ENCODE assay signal across 8 cellular contexts in genomic region chr17:60678118-60678444, GRCh38. TPM values are rescaled to one million over a fixed set of nuclear protein-coding genes. Genes with fewer than 3 reads are reported as not detected.
DNase-seq lines count a peak whose midpoint lies in the region; ATAC-seq and TF ChIP-seq lines count a peak whose summit lies in the region.

No MANE protein-coding gene starts in this region.

- H3K27me3 ChIP-seq in kidney epithelial cell (ENCODE audit: control insufficient read depth, insufficient read depth, low read length) (no peaks in the 10 kb centered on the region), thoracic aorta (replicated peaks; ENCODE audit: insufficient read depth) (no peaks in the 10 kb centered on the region)

- peak overlapping the region; percentile 95 for H3K4me3 Mint-ChIP-seq in activated CD8-positive, alpha-beta memory T cell treated with anti-CD3 and anti-CD28 coated beads, Interleukin-2, amount 10 ng/mL, durations not matched to agents 7 days and 5 days

- H3K9me3 ChIP-seq in thoracic aorta, result no peaks in the 10 kb centered on the region

- no peaks in the 10 kb centered on the region for H3K9me3 Mint-ChIP-seq in activated CD8-positive, alpha-beta memory T cell treated with anti-CD3 and anti-CD28 coated beads, Interleukin-2, amount 10 ng/mL, durations not matched to agents 7 days and 5 days (ENCODE audit: low read depth)
- H3K9me3 Mint-ChIP-seq in activated naive CD4-positive, alpha-beta T cell treated with anti-CD3 and anti-CD28 coated beads, Interleukin-2, amount 50 U/mL, for 72 hours, result peaks cover 4 to 5% of the 10 kb centered on the region in 2 donors

- H3K4me3 ChIP-seq in kidney epithelial cell (ENCODE audit: low read depth, low read length) (peak overlapping the region; percentile 72), thoracic aorta (peak overlapping the region; percentile 93)

- CTCF ChIA-PET in activated CD8-positive, alpha-beta memory T cell treated with anti-CD3 and anti-CD28 coated beads, Interleukin-2, amount 10 ng/mL, durations not matched to agents 7 days and 5 days (lab: Charles Lee), result interaction anchor here (0.9 to 1.2 kb wide), 2 partner anchors 38 to 43 kb away, joined by 3 read pairs; no protein-coding TSS in a partner anchor

- peaks cover 18% of the 10 kb centered on the region for H3K4me1 Mint-ChIP-seq in activated CD8-positive, alpha-beta memory T cell treated with anti-CD3 and anti-CD28 coated beads, Interleukin-2, amount 10 ng/mL, durations not matched to agents 7 days and 5 days

- no peak for ATAC-seq in activated CD8-positive, alpha-beta memory T cell treated with anti-CD3 and anti-CD28 coated beads, Interleukin-2, amount 10 ng/mL, durations not matched to agents 7 days and 5 days
- ATAC-seq in activated naive CD4-positive, alpha-beta T cell treated with anti-CD3 and anti-CD28 coated beads, Interleukin-2, amount 50 U/mL, for 72 hours, result no peak
- ATAC-seq in thoracic aorta (ENCODE audit: insufficient number of reproducible peaks, low FRiP score, low read depth) (peak; percentile 11), HG03442 (IDR thresholded peaks at IDR 0.05; ENCODE audit: unreplicated experiment) (no peak), GM21381 (IDR thresholded peaks at IDR 0.05; ENCODE audit: unreplicated experiment) (no peak)

- H3K27ac ChIP-seq in thoracic aorta, result peak overlapping the region; percentile 61 to 76

- peaks cover 6 to 13% of the 10 kb centered on the region in 2 donors for H3K4me1 ChIP-seq in thoracic aorta (ENCODE audit: control insufficient read depth in 1 of 2, low read depth in 2 of 2)

- no peaks in the 10 kb centered on the region for H3K36me3 Mint-ChIP-seq in activated CD8-positive, alpha-beta memory T cell treated with anti-CD3 and anti-CD28 coated beads, Interleukin-2, amount 10 ng/mL, durations not matched to agents 7 days and 5 days
- H3K36me3 Mint-ChIP-seq in activated naive CD4-positive, alpha-beta T cell treated with anti-CD3 and anti-CD28 coated beads, Interleukin-2, amount 50 U/mL, for 72 hours, result no peaks in the 10 kb centered on the region

- no peak for DNase-seq in activated CD8-positive, alpha-beta memory T cell treated with anti-CD3 and anti-CD28 coated beads, Interleukin-2, amount 10 ng/mL, durations not matched to agents 7 days and 5 days
- no peak for DNase-seq in activated CD8-positive, alpha-beta memory T cell treated with anti-CD3 and anti-CD28 coated beads for 24 hours
- DNase-seq in activated naive CD4-positive, alpha-beta T cell treated with anti-CD3 and anti-CD28 coated beads, Interleukin-2, amount 50 U/mL, for 72 hours (ENCODE audit: low spot score in 2 of 2), result no peak
- DNase-seq in kidney epithelial cell (ENCODE audit: low read depth) (no peak), thoracic aorta (ENCODE audit: low spot score) (no peak)
- DNase-seq in activated CD4-positive, CD25-positive, alpha-beta regulatory T cell (lab: John Stamatoyannopoulos, UW), result no peak

- H3K27ac Mint-ChIP-seq in activated CD8-positive, alpha-beta memory T cell treated with anti-CD3 and anti-CD28 coated beads, Interleukin-2, amount 10 ng/mL, durations not matched to agents 7 days and 5 days, result peak overlapping the region; percentile 87
- peak overlapping the region; percentile 93 to 96 for H3K27ac Mint-ChIP-seq in activated naive CD4-positive, alpha-beta T cell treated with anti-CD3 and anti-CD28 coated beads, Interleukin-2, amount 50 U/mL, for 72 hours

- H3K27me3 Mint-ChIP-seq in activated CD8-positive, alpha-beta memory T cell treated with anti-CD3 and anti-CD28 coated beads, Interleukin-2, amount 10 ng/mL, durations not matched to agents 7 days and 5 days, result no peaks in the 10 kb centered on the region

- H3K36me3 ChIP-seq in kidney epithelial cell (ENCODE audit: control insufficient read depth, insufficient read depth, low read length) (no peaks in the 10 kb centered on the region), thoracic aorta (peaks cover 3% of the 10 kb centered on the region)

- TF ChIP-seq CTCF in kidney epithelial cell (IDR thresholded peaks at IDR 0.05; ENCODE audit: insufficient read depth, low read length, poor library complexity, severe bottlenecking) (no peak), thoracic aorta (IDR thresholded peaks at IDR 0.05) (no peak)

RNA-seq across cellular contexts. Expression of gene BCAS3, which starts 0.4 kb away (rescaled TPM):
- 10 to 100 TPM; 13.7 to 25.8 TPM for total RNA-seq in activated CD8-positive, alpha-beta memory T cell treated with anti-CD3 and anti-CD28 coated beads, Interleukin-2, amount 10 ng/mL, durations not matched to agents 7 days and 5 days
- total RNA-seq in activated naive CD4-positive, alpha-beta T cell treated with anti-CD3 and anti-CD28 coated beads, Interleukin-2, amount 50 U/mL, for 72 hours, result 10 to 100 TPM; 10.5 to 24.4 TPM
- total RNA-seq in kidney epithelial cell (21.8 and 26.7 TPM in 2 replicates), thoracic aorta (10 to 100 TPM; 35.1 to 69.3 TPM)
